28 cellular contexts compared by ENCODE assay signal in genomic region chr5:128662998-128663397, GRCh38.
"Had no signal": no experiment of that assay in that cellular context is flagged by ENCODE, and none has a peak within 500 bp of the region (broad histone marks: within the 10 kb centered on the region; RNA-seq: fewer than 3 reads in every experiment).

No MANE protein-coding gene starts in this region.

- H3K9me3 ChIP-seq: ovary, psoas muscle, suprapubic skin, testis, tibial artery, transverse colon, upper lobe of right lung, uterus had no signal

- H3K9ac ChIP-seq: neural progenitor cell, parathyroid adenoma had no signal

- H3K79me2 ChIP-seq: parathyroid adenoma had no signal

- H3K36me3 ChIP-seq: neural progenitor cell, ovary, spleen, suprapubic skin, tibial artery, transverse colon, upper lobe of right lung, uterus had no signal

- ATAC-seq: natural killer cell; psoas muscle; right cardiac atrium; sciatic nerve; stimulated activated memory B cell treated with anti-CD40 and anti-IgM and Interleukin-4, amounts not matched to agents 10 μg/mL and 1 μg/mL and 100 μg/mL, for 72 hours; stimulated activated naive CD8-positive, alpha-beta T cell treated with anti-CD3 and anti-CD28 coated beads, Interleukin-15, amount 100 ng/mL, for 72 hours; stimulated activated naive CD8-positive, alpha-beta T cell treated with anti-CD3 and anti-CD28 coated beads, Interleukin-15, Interleukin-2, amounts not matched to agents 100 U/mL and 50 U/mL, for 24 hours; upper lobe of right lung had no signal

- H3K4me2 ChIP-seq: neural progenitor cell, smooth muscle cell had no signal

- DNase-seq: natural killer cell; occipital lobe; ovary; posterior cingulate gyrus; psoas muscle; right cardiac atrium; spleen; stimulated activated CD4-positive, alpha-beta T cell treated with anti-CD3 and anti-CD28 coated beads, Interleukin-12 subunit alpha, Interleukin-12 subunit beta, amount 100 ng/mL, for 4 hours; stimulated activated CD4-positive, alpha-beta T cell treated with anti-CD3 and anti-CD28 coated beads, Interleukin-1b, Interleukin-23, amount 100 ng/mL, for 48 hours; stimulated activated CD4-positive, alpha-beta T cell treated with anti-CD3 and anti-CD28 coated beads, Interleukin-4, amount 100 ng/mL, for 1 hour; stimulated activated CD4-positive, alpha-beta T cell treated with anti-CD3 and anti-CD28 coated beads, Interleukin-4, amount 100 ng/mL, for 4 hours; stimulated activated CD8-positive, alpha-beta memory T cell treated with anti-CD3 and anti-CD28 coated beads, Interleukin-4, amount 100 ng/mL, for 48 hours; stimulated activated naive CD4-positive, alpha-beta T cell; stimulated activated naive CD8-positive, alpha-beta T cell treated with anti-CD3 and anti-CD28 coated beads, Interleukin-15, amount 100 ng/mL, for 72 hours; stimulated activated naive CD8-positive, alpha-beta T cell treated with anti-CD3 and anti-CD28 coated beads, Interleukin-15, Interleukin-2, amounts not matched to agents 100 U/mL and 50 U/mL, for 24 hours; substantia nigra; testis; tibial artery; transverse colon; upper lobe of right lung; uterus had no signal

- H3K27ac ChIP-seq: neural progenitor cell, ovary, parathyroid adenoma, psoas muscle, skin epidermis, spleen, suprapubic skin, testis, tibial artery, transverse colon, upper lobe of right lung, uterus had no signal

- H2AFZ ChIP-seq: neural progenitor cell, parathyroid adenoma had no signal

- H3K27me3 ChIP-seq: neural progenitor cell, ovary, spleen, suprapubic skin, testis, tibial artery, transverse colon, upper lobe of right lung, uterus had no signal

- H3K4me1 ChIP-seq: neural progenitor cell, parathyroid adenoma, psoas muscle, spleen, suprapubic skin, testis, tibial artery, transverse colon, upper lobe of right lung, uterus had no signal

- H3K4me3 ChIP-seq: neural progenitor cell, ovary, psoas muscle, skin epidermis, smooth muscle cell, spleen, suprapubic skin, testis, tibial artery, transverse colon, upper lobe of right lung, uterus had no signal
